ENCODE assay signal across 30 cellular contexts in the genomic region with DNA sequence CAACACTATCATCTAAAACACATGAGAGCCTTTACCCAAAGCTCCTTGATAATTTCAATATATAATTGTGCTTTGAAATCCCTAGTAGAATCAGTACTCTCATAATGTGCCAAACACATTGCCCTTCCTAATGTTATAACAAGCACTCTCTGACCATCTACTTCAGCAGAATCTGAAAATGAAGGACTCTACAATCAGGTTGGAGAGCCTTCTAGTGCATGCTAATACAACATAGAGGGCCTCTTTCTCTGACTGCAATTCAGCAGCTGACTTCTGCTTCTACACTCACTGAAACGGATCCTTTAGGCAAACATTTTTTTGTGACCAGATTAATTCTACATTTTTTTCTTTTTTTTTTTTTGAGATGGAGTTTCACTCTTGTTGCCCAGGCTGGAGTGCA.
"Had no signal": no experiment of that assay in that cellular context is flagged by ENCODE, and none has a peak within 500 bp of the region (broad histone marks: within the 10 kb centered on the region; RNA-seq: fewer than 3 reads in every experiment).

No MANE protein-coding gene starts in this region.

- H3K9me3 Mint-ChIP-seq: activated CD4-positive, alpha-beta T cell treated with anti-CD3 and anti-CD28 coated beads, Interleukin-2, amount 10 ng/mL, durations not matched to agents 24 days and 14 days; activated CD8-positive, alpha-beta T cell treated with anti-CD3 and anti-CD28 coated beads for 36 hours; activated naive CD4-positive, alpha-beta T cell treated with anti-CD3 and anti-CD28 coated beads, Interleukin-2, amount 50 U/mL, for 24 hours; activated naive CD8-positive, alpha-beta T cell treated with anti-CD3 and anti-CD28 coated beads, Interleukin-2, amount 10 ng/mL, durations not matched to agents 7 days and 5 days; activated T-cell treated with anti-CD3 and anti-CD28 coated beads, Interleukin-2, amount 50 U/mL, for 72 hours; activated T-helper 2 cell treated with anti-CD3 and anti-CD28 coated beads, Interferon-gamma antibody, Interleukin-2, Interleukin-4, amounts not matched to agents 10 μg/mL and 5 μg/mL and 100 μg/mL, durations not matched to agents 14 hours and 24 hours and 36 hours; central memory CD8-positive, alpha-beta T cell had no signal

- ATAC-seq: activated CD8-positive, alpha-beta T cell treated with anti-CD3 and anti-CD28 coated beads for 36 hours; activated T-cell treated with anti-CD3 and anti-CD28 coated beads, Interleukin-2, amount 50 U/mL, for 72 hours; Panc1 had no signal

- H3K4me1 ChIP-seq: ascending aorta, SJCRH30 had no signal

- H3K27ac Mint-ChIP-seq: activated CD4-positive, alpha-beta T cell treated with anti-CD3 and anti-CD28 coated beads, Interleukin-2, amount 10 ng/mL, durations not matched to agents 24 days and 14 days; activated CD8-positive, alpha-beta T cell treated with anti-CD3 and anti-CD28 coated beads for 36 hours; activated naive CD4-positive, alpha-beta T cell treated with anti-CD3 and anti-CD28 coated beads, Interleukin-2, amount 50 U/mL, for 24 hours; activated naive CD8-positive, alpha-beta T cell treated with anti-CD3 and anti-CD28 coated beads, Interleukin-2, amount 10 ng/mL, durations not matched to agents 7 days and 5 days; activated T-cell treated with anti-CD3 and anti-CD28 coated beads, Interleukin-2, amount 50 U/mL, for 72 hours; activated T-helper 2 cell treated with anti-CD3 and anti-CD28 coated beads, Interferon-gamma antibody, Interleukin-2, Interleukin-4, amounts not matched to agents 10 μg/mL and 5 μg/mL and 100 μg/mL, durations not matched to agents 14 hours and 24 hours and 36 hours had no signal

- H3K36me3 Mint-ChIP-seq: activated naive CD4-positive, alpha-beta T cell treated with anti-CD3 and anti-CD28 coated beads, Interleukin-2, amount 50 U/mL, for 24 hours; activated naive CD8-positive, alpha-beta T cell treated with anti-CD3 and anti-CD28 coated beads, Interleukin-2, amount 10 ng/mL, durations not matched to agents 7 days and 5 days had no signal

- DNase-seq: activated CD4-positive, alpha-beta T cell treated with anti-CD3 and anti-CD28 coated beads for 1 hour; activated CD4-positive, alpha-beta T cell treated with anti-CD3 and anti-CD28 coated beads, Interleukin-2, amount 10 ng/mL, durations not matched to agents 24 days and 14 days; activated CD4-positive, alpha-beta T cell treated with anti-CD3 and anti-CD28 coated beads, Interleukin-2, amount 50 U/mL, for 4 hours; activated CD4-positive, CD25-positive, alpha-beta regulatory T cell; activated CD8-positive, alpha-beta T cell treated with anti-CD3 and anti-CD28 coated beads for 36 hours; activated gamma-delta T cell; activated naive CD4-positive, alpha-beta T cell treated with Interleukin-2 at 50 U/mL for 16 hours; activated naive CD8-positive, alpha-beta T cell treated with anti-CD3 and anti-CD28 coated beads, Interleukin-2, amount 10 ng/mL, durations not matched to agents 7 days and 5 days; activated T-cell treated with anti-CD3 and anti-CD28 coated beads, Interleukin-2, amount 50 U/mL, for 1 hour; activated T-cell treated with anti-CD3 and anti-CD28 coated beads, Interleukin-2, amount 50 U/mL, for 72 hours; amygdala; MM.1S; MV-4-11; NCI-H1092; NCI-H1436 treated with DMSO at 0.1 percent for 48 hours; NCI-H1694 treated with DMSO at 0.1 percent for 48 hours; NCI-H345; NCI-H524 treated with DMSO at 0.1 percent for 48 hours; SHP77; SJCRH30; T1000; WERI-Rb-1 had no signal

- H3K9me3 ChIP-seq: ascending aorta, SJCRH30 had no signal

- H3K27ac ChIP-seq: ascending aorta, cardiac muscle cell, KMS-11, SJCRH30, SK-N-MC, WERI-Rb-1 had no signal

- H3K4me3 Mint-ChIP-seq: activated CD4-positive, alpha-beta T cell treated with anti-CD3 and anti-CD28 coated beads, Interleukin-2, amount 10 ng/mL, durations not matched to agents 24 days and 14 days; activated CD8-positive, alpha-beta T cell treated with anti-CD3 and anti-CD28 coated beads for 36 hours; activated naive CD4-positive, alpha-beta T cell treated with anti-CD3 and anti-CD28 coated beads, Interleukin-2, amount 50 U/mL, for 24 hours; activated naive CD8-positive, alpha-beta T cell treated with anti-CD3 and anti-CD28 coated beads, Interleukin-2, amount 10 ng/mL, durations not matched to agents 7 days and 5 days; activated T-cell treated with anti-CD3 and anti-CD28 coated beads, Interleukin-2, amount 50 U/mL, for 72 hours; central memory CD8-positive, alpha-beta T cell had no signal

- H3K36me3 ChIP-seq: cardiac muscle cell, SJCRH30, WERI-Rb-1 had no signal

- H3K4me1 Mint-ChIP-seq: activated CD4-positive, alpha-beta T cell treated with anti-CD3 and anti-CD28 coated beads, Interleukin-2, amount 10 ng/mL, durations not matched to agents 24 days and 14 days; activated naive CD4-positive, alpha-beta T cell treated with anti-CD3 and anti-CD28 coated beads, Interleukin-2, amount 50 U/mL, for 24 hours; activated naive CD8-positive, alpha-beta T cell treated with anti-CD3 and anti-CD28 coated beads, Interleukin-2, amount 10 ng/mL, durations not matched to agents 7 days and 5 days; central memory CD8-positive, alpha-beta T cell had no signal

- H3K27me3 ChIP-seq: ascending aorta, cardiac muscle cell, SJCRH30 had no signal

- H3K4me3 ChIP-seq: ascending aorta, cardiac muscle cell, SJCRH30, SK-N-MC had no signal
